21 cellular contexts compared by ENCODE assay signal in genomic region chr7:50953303-50953702, GRCh38.
DNase-seq lines count a peak whose midpoint lies in the region; TF ChIP-seq lines count a peak whose summit lies in the region.
"Had no signal": no experiment of that assay in that cellular context is flagged by ENCODE, and none has a peak within 500 bp of the region (broad histone marks: within the 10 kb centered on the region; RNA-seq: fewer than 3 reads in every experiment).

No MANE protein-coding gene starts in this region.

- 76 to 90% (median 85%) methylated on average over 6 of the region's 6 CpGs for WGBS in spleen, 5 donors

- BruUV-seq in Caco-2 (replicated peaks; lab: Mats Ljungman, UMichigan) = no TSS peak

- CTCF ChIA-PET in Caco-2 (lab: Charles Lee) = no interaction called here

- H3K27me3 Mint-ChIP-seq in neural crest cell (ENCODE audit: low read depth) (no peaks in the 10 kb centered on the region), Caco-2 (ENCODE audit: insufficient read depth, unreplicated experiment) (no peaks in the 10 kb centered on the region)

- intact Hi-C loops in colonic mucosa (cut with DNase I) = no loop called here
- intact Hi-C loops in spleen (cut with DNase I; ENCODE audit: low total_unique reads) = no loop called here
- intact Hi-C loops in Caco-2 (cut with micrococcal nuclease; ENCODE audit: unreplicated experiment) = no loop called here

- no peak for TF ChIP-seq POLR2A in spleen (IDR thresholded peaks at IDR 0.05)

- DNase-seq in RPMI7951 (ENCODE audit: low read depth) (peak; percentile 51), fibroblast of the aortic adventitia (ENCODE audit: low read depth) (peak; percentile 47), neural crest cell (ENCODE audit: low read depth, low spot score) (no peak), HAP-1 (ENCODE audit: low spot score in 2 of 2) (no peak), colonic mucosa (no peak), spleen (no peak), Caco-2 (no peak)
- DNase-seq: activated CD4-positive, alpha-beta T cell treated with anti-CD3 and anti-CD28 coated beads, Interleukin-2, amount 10 ng/mL, durations not matched to agents 7 days and 5 days; activated CD8-positive, alpha-beta memory T cell treated with anti-CD3 and anti-CD28 coated beads, Interleukin-2, amount 50 U/mL, for 48 hours; activated naive CD8-positive, alpha-beta T cell treated with anti-CD3 and anti-CD28 coated beads, Interleukin-2, amount 50 U/mL, for 24 hours; C1 segment of cervical spinal cord; caudate nucleus; MV-4-11; NCI-H1930; NCI-H345; testis had no signal

- H3K4me2 ChIP-seq in BLaER1 treated with 17β-estradiol and CSF1 and Interleukin-3, amounts not matched to agents 10 nM and 100 nM = peak overlapping the region; percentile 36 to 63 (median 52); a peak in 21 of 22 replicates

- H3K4me3 ChIP-seq in BLaER1 treated with 17β-estradiol and CSF1 and Interleukin-3, amounts not matched to agents 10 nM and 100 nM = no peak overlapping the region
- no peak overlapping the region for H3K4me3 ChIP-seq in fibroblast of the aortic adventitia (ENCODE audit: low read depth, low read length)
- H3K4me3 ChIP-seq in HAP-1 = no peak overlapping the region
- H3K4me3 ChIP-seq in colonic mucosa = no peak overlapping the region
- no peak overlapping the region for H3K4me3 ChIP-seq in spleen
- no peak overlapping the region for H3K4me3 ChIP-seq in Caco-2 (ENCODE audit: low read depth, low read length)
- H3K4me3 ChIP-seq: SJSA1, testis had no signal

- peaks cover 40% of the 10 kb centered on the region for H3K4me1 Mint-ChIP-seq in neural crest cell
- H3K4me1 Mint-ChIP-seq in Caco-2 (ENCODE audit: low read depth, unreplicated experiment) = peaks cover 17% of the 10 kb centered on the region
- H3K4me1 Mint-ChIP-seq: activated CD4-positive, alpha-beta T cell treated with anti-CD3 and anti-CD28 coated beads, Interleukin-2, amount 10 ng/mL, durations not matched to agents 7 days and 5 days; activated naive CD8-positive, alpha-beta T cell treated with anti-CD3 and anti-CD28 coated beads, Interleukin-2, amount 50 U/mL, for 24 hours; stimulated activated effector memory CD8-positive, alpha-beta T cell treated with anti-CD3 and anti-CD28 coated beads, Interleukin-12 subunit alpha, Interleukin-12 subunit beta, amount 100 ng/mL, for 72 hours had no signal

- in situ Hi-C loops in HAP-1 (cut with MboI; ENCODE audit: low sequenced_read_pairs) = no loop called here

- peaks cover 12% of the 10 kb centered on the region for H3K9me3 Mint-ChIP-seq in neural crest cell
- H3K9me3 Mint-ChIP-seq in Caco-2 (ENCODE audit: unreplicated experiment) = peaks cover 27% of the 10 kb centered on the region

- no peak overlapping the region for H3K27ac ChIP-seq in BLaER1 treated with 17β-estradiol and CSF1 and Interleukin-3, amounts not matched to agents 10 nM and 100 nM
- H3K27ac ChIP-seq in colonic mucosa (no peak overlapping the region), spleen (no peak overlapping the region)
- H3K27ac ChIP-seq: epithelial cell of prostate, HL-60, SJSA1, testis had no signal

- peaks cover 10% of the 10 kb centered on the region for H3K36me3 Mint-ChIP-seq in neural crest cell (ENCODE audit: low read depth)
- H3K36me3 Mint-ChIP-seq in Caco-2 (ENCODE audit: insufficient read depth, unreplicated experiment) = peaks cover 2% of the 10 kb centered on the region
- H3K36me3 Mint-ChIP-seq: stimulated activated effector memory CD8-positive, alpha-beta T cell treated with anti-CD3 and anti-CD28 coated beads, Interleukin-12 subunit alpha, Interleukin-12 subunit beta, amount 100 ng/mL, for 72 hours had no signal

- peaks cover 12 to 31% (median 21%) of the 10 kb centered on the region in 11 experiments; a peak in 14 of 22 replicates for H3K9me3 ChIP-seq in BLaER1 treated with 17β-estradiol and CSF1 and Interleukin-3, amounts not matched to agents 10 nM and 100 nM (replicated peaks in 1 of 11)
- H3K9me3 ChIP-seq in HAP-1 (no peaks in the 10 kb centered on the region), colonic mucosa (no peaks in the 10 kb centered on the region), spleen (peaks cover 3 to 28% (median 16%) of the 10 kb centered on the region in 8 donors), Caco-2 (peaks cover 10% of the 10 kb centered on the region; the same call in 1 of the 2 replicates)
- H3K9me3 ChIP-seq: SJSA1, testis had no signal

- TF ChIP-seq CTCF in fibroblast of the aortic adventitia (IDR thresholded peaks at IDR 0.05; ENCODE audit: insufficient read depth, low read length) (no peak), neural crest cell (conservative IDR thresholded peaks at IDR 0.05) (no peak), colonic mucosa (IDR thresholded peaks at IDR 0.05) (no peak), spleen (IDR thresholded peaks at IDR 0.05 in 8 of 11, conservative IDR thresholded peaks at IDR 0.05 in 3 of 11) (no peak), Caco-2 (IDR thresholded peaks at IDR 0.05; ENCODE audit: insufficient read depth in 1 of 2, low read depth in 1 of 2, low read length in 1 of 2, severe bottlenecking in 1 of 2, unreplicated experiment in 1 of 2) (no peak)

- H4K20me1 ChIP-seq in BLaER1 treated with 17β-estradiol and CSF1 and Interleukin-3, amounts not matched to agents 10 nM and 100 nM = no peaks in the 10 kb centered on the region

- H3K4me3 Mint-ChIP-seq in neural crest cell (no peak overlapping the region), Caco-2 (ENCODE audit: unreplicated experiment) (no peak overlapping the region)
- H3K4me3 Mint-ChIP-seq: activated CD4-positive, alpha-beta T cell treated with anti-CD3 and anti-CD28 coated beads, Interleukin-2, amount 10 ng/mL, durations not matched to agents 7 days and 5 days; activated naive CD8-positive, alpha-beta T cell treated with anti-CD3 and anti-CD28 coated beads, Interleukin-2, amount 50 U/mL, for 24 hours; stimulated activated effector memory CD8-positive, alpha-beta T cell treated with anti-CD3 and anti-CD28 coated beads, Interleukin-12 subunit alpha, Interleukin-12 subunit beta, amount 100 ng/mL, for 72 hours had no signal

- POLR2A ChIA-PET in Caco-2 (lab: Charles Lee) = no interaction called here

- H3K27me3 ChIP-seq in BLaER1 treated with 17β-estradiol and CSF1 and Interleukin-3, amounts not matched to agents 10 nM and 100 nM = no peaks in the 10 kb centered on the region
- H3K27me3 ChIP-seq in HAP-1 (ENCODE audit: low read depth) (no peaks in the 10 kb centered on the region), colonic mucosa (no peaks in the 10 kb centered on the region), spleen (replicated peaks in 1 of 7) (no peaks in the 10 kb centered on the region), Caco-2 (replicated peaks; ENCODE audit: control insufficient read depth, insufficient read depth, low read length) (no peaks in the 10 kb centered on the region)
- H3K27me3 ChIP-seq: SJSA1, testis had no signal

- H3K36me3 ChIP-seq in BLaER1 treated with 17β-estradiol and CSF1 and Interleukin-3, amounts not matched to agents 10 nM and 100 nM = no peaks in the 10 kb centered on the region
- H3K36me3 ChIP-seq in HAP-1 (replicated peaks) (no peaks in the 10 kb centered on the region), colonic mucosa (no peaks in the 10 kb centered on the region), spleen (no peaks in the 10 kb centered on the region), Caco-2 (ENCODE audit: control insufficient read depth, insufficient read depth, low read length) (no peaks in the 10 kb centered on the region)
- H3K36me3 ChIP-seq: SJSA1 had no signal

- peaks cover 19 to 47% (median 40%) of the 10 kb centered on the region in 10 experiments for H3K4me1 ChIP-seq in BLaER1 treated with 17β-estradiol and CSF1 and Interleukin-3, amounts not matched to agents 10 nM and 100 nM
- H3K4me1 ChIP-seq in HAP-1 (no peaks in the 10 kb centered on the region), colonic mucosa (no peaks in the 10 kb centered on the region), spleen (peaks cover 0 to 11% (median 1%) of the 10 kb centered on the region in 6 donors), Caco-2 (peaks cover 17% of the 10 kb centered on the region)
- H3K4me1 ChIP-seq: testis had no signal

- H3K27ac Mint-ChIP-seq in neural crest cell (ENCODE audit: unreplicated experiment) (peak overlapping the region; percentile 40), Caco-2 (ENCODE audit: unreplicated experiment) (no peak overlapping the region)
- H3K27ac Mint-ChIP-seq: activated CD4-positive, alpha-beta T cell treated with anti-CD3 and anti-CD28 coated beads, Interleukin-2, amount 10 ng/mL, durations not matched to agents 7 days and 5 days; activated naive CD8-positive, alpha-beta T cell treated with anti-CD3 and anti-CD28 coated beads, Interleukin-2, amount 50 U/mL, for 24 hours; stimulated activated effector memory CD8-positive, alpha-beta T cell treated with anti-CD3 and anti-CD28 coated beads, Interleukin-12 subunit alpha, Interleukin-12 subunit beta, amount 100 ng/mL, for 72 hours had no signal

- H3K9ac ChIP-seq in BLaER1 treated with 17β-estradiol and CSF1 and Interleukin-3, amounts not matched to agents 10 nM and 100 nM = no peak overlapping the region
- no peak overlapping the region for H3K9ac ChIP-seq in colonic mucosa (ENCODE audit: low read depth in 2 of 2, low read length in 2 of 2)

Comparison
In these comparisons a context has a peak if more than half of its experiments do, and no peak if none do; other contexts are left out.
1. DNase-seq: peak in RPMI7951 (single experiment) and fibroblast of the aortic adventitia (single experiment); none in neural crest cell (single experiment), HAP-1 (0 of 2), colonic mucosa (single experiment), spleen (single experiment) and Caco-2 (0 of 2).